Comparison of ENCODE assay signal across 14 cellular contexts in the genomic region with DNA sequence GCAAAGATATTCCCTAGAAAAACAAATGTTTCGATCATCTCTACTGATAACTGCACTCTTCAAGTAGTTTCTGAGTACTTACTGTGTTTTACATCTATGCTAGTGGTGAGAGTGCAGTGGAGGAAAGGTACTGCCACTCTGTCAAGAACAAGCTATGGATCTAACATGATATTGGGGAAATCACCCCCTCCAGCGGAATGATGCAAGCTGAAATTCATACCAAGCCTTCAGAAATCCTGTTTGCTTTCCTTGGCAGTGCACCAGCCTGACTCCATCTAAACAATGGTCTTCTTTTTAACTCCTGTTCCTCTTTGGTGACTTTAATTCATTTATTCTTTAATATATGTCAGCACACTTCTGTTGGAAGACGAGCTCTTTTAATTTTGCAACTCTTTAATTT.
DNase-seq lines count a peak whose midpoint lies in the region; TF ChIP-seq lines count a peak whose summit lies in the region.
"Had no signal": no experiment of that assay in that cellular context is flagged by ENCODE, and none has a peak within 500 bp of the region (broad histone marks: within the 10 kb centered on the region; RNA-seq: fewer than 3 reads in every experiment).

No MANE protein-coding gene starts in this region.

- H2AFZ ChIP-seq in ACC112 (ENCODE audit: low read length, unreplicated experiment): peak overlapping the region; percentile 34

- intact Hi-C loops in A673 (cut with micrococcal nuclease; ENCODE audit: unreplicated experiment): no loop called here

- no peaks in the 10 kb centered on the region for H3K9me3 ChIP-seq in A673 (ENCODE audit: low read depth, low read length, poor library complexity, severe bottlenecking)
- H3K9me3 ChIP-seq: ovary had no signal

- TF ChIP-seq CTCF in brain microvascular endothelial cell (IDR thresholded peaks at IDR 0.05; ENCODE audit: low read depth, low read length, missing control alignments) (no peak), A673 (conservative IDR thresholded peaks at IDR 0.05; ENCODE audit: low read depth, low read length) (no peak)

- H3K4me1 ChIP-seq in ACC112 (ENCODE audit: control insufficient read depth, insufficient read depth, low read length, unreplicated experiment) (peaks cover 6% of the 10 kb centered on the region), A673 (ENCODE audit: insufficient read depth, low read length, poor library complexity, severe bottlenecking) (no peaks in the 10 kb centered on the region)

- POLR2A ChIA-PET in A673 (lab: Charles Lee; ENCODE audit: low non-redundant PET): no interaction called here

- in situ Hi-C loops in KBM-7 (cut with MboI; ENCODE audit: low pct_unique_long_range_greater_than_20kb, low sequenced_read_pairs) (no loop called here), brain microvascular endothelial cell (cut with HindIII; ENCODE audit: low pct_ligation_motif_present, low sequenced_read_pairs) (no loop called here), ACHN (cut with HindIII; ENCODE audit: low pct_ligation_motif_present, low pct_unique_long_range_greater_than_20kb, low sequenced_read_pairs) (no loop called here)

- H3K27me3 ChIP-seq in ACC112 (ENCODE audit: insufficient read depth, low read length) (no peaks in the 10 kb centered on the region), brain microvascular endothelial cell (replicated peaks) (no peaks in the 10 kb centered on the region), A673 (replicated peaks; ENCODE audit: insufficient read depth, low read depth, low read length, poor library complexity) (peaks cover 56% of the 10 kb centered on the region)
- H3K27me3 ChIP-seq: ovary had no signal

- CTCF ChIA-PET in A673 (lab: Charles Lee): no interaction called here

- H3K4me3 ChIP-seq in ACC112 (ENCODE audit: low read depth, low read length) (no peak overlapping the region), brain microvascular endothelial cell (ENCODE audit: low read depth, low read length) (no peak overlapping the region), A673 (ENCODE audit: low read depth, low read length, poor library complexity, severe bottlenecking) (no peak overlapping the region)
- H3K4me3 ChIP-seq: ovary had no signal

- H3K27ac ChIP-seq in ACC112 (ENCODE audit: low read depth, low read length): no peak overlapping the region
- H3K27ac ChIP-seq in brain microvascular endothelial cell: no peak overlapping the region
- no peak overlapping the region for H3K27ac ChIP-seq in A673 (ENCODE audit: low read depth, low read length, poor library complexity, severe bottlenecking)
- H3K27ac ChIP-seq: ovary had no signal

- DNase-seq in KBM-7 (peak; percentile 4), brain microvascular endothelial cell (peak; percentile 56), hippocampal formation (lab: John Stamatoyannopoulos, UW) (peak; percentile 43 to 45), GF-D8 (lab: John Stamatoyannopoulos, UW) (no peak), ACHN (no peak), NCI-H1436 (lab: John Stamatoyannopoulos, UW) (no peak), A673 (ENCODE audit: low spot score) (no peak)
- DNase-seq: activated CD8-positive, alpha-beta memory T cell treated with anti-CD3 and anti-CD28 coated beads, Interleukin-2, amount 50 U/mL, for 48 hours; activated naive CD8-positive, alpha-beta T cell treated with anti-CD3 and anti-CD28 coated beads, Interleukin-2, amount 50 U/mL, for 24 hours; DND-41; NCI-H2107; ovary; stimulated activated CD4-positive, alpha-beta T cell treated with anti-CD3 and anti-CD28 coated beads, Interleukin-2, amount 100 ng/mL, for 24 hours had no signal

- H3K36me3 ChIP-seq in ACC112 (ENCODE audit: insufficient read depth, low read length): no peaks in the 10 kb centered on the region
- H3K36me3 ChIP-seq in brain microvascular endothelial cell (replicated peaks): no peaks in the 10 kb centered on the region
- H3K36me3 ChIP-seq in A673 (ENCODE audit: insufficient read depth, low read length, poor library complexity, severe bottlenecking): no peaks in the 10 kb centered on the region
- H3K36me3 ChIP-seq: ovary had no signal

- H3K79me2 ChIP-seq in ACC112 (ENCODE audit: control insufficient read depth, insufficient read depth, low read length, unreplicated experiment): no peaks in the 10 kb centered on the region

- BruUV-seq in A673 (replicated peaks; lab: Mats Ljungman, UMichigan): no TSS peak

Comparison
In these comparisons a context has a peak if more than half of its experiments do, and no peak if none do; other contexts are left out.
1. DNase-seq: peak in KBM-7 (single experiment), brain microvascular endothelial cell (single experiment) and hippocampal formation (2 of 2); none in GF-D8 (single experiment), ACHN (single experiment), NCI-H1436 (single experiment) and A673 (single experiment).